Comparison of ENCODE assay signal across 31 cellular contexts in the genomic region with DNA sequence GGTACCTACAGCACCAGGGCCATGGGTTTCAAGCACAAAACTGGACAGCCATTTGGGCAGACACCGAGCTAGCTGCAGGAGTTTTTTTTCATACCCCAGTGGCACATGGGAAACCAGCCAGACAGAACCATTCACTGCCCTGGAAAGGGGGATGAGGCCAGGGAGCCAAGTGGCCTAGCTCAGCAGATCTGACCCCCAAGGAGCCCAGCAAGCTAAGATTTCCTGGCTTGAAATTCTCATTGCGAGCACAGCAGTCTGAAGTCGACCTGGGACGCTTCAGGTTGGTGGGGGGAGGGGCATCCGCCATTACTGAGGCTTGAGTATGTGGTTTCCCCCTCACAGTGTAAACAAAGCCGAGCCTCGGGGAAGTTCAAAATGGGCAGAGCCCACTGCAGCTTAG.
"Had no signal": no experiment of that assay in that cellular context is flagged by ENCODE, and none has a peak within 500 bp of the region (broad histone marks: within the 10 kb centered on the region; RNA-seq: fewer than 3 reads in every experiment).

No MANE protein-coding gene starts in this region.

- FAIRE-seq: RCC 7860, TTC549 had no signal

- H3K9me3 ChIP-seq: SJCRH30 had no signal

- H3K27ac ChIP-seq: brain microvascular endothelial cell, KMS-11, PC-9, SJCRH30, SK-N-MC had no signal

- DNase-seq: activated CD4-positive, alpha-beta T cell treated with anti-CD3 and anti-CD28 coated beads, Interleukin-2, amount 10 ng/mL, durations not matched to agents 24 days and 14 days; activated CD4-positive, alpha-beta T cell treated with anti-CD3 and anti-CD28 coated beads, Interleukin-2, amount 50 U/mL, for 4 hours; activated CD8-positive, alpha-beta T cell treated with anti-CD3 and anti-CD28 coated beads for 36 hours; activated effector memory CD4-positive, alpha-beta T cell treated with anti-CD3 and anti-CD28 coated beads, Interleukin-2, amount 50 U/mL, for 16 hours; activated naive CD4-positive, alpha-beta T cell; activated naive CD4-positive, alpha-beta T cell treated with anti-CD3 and anti-CD28 coated beads, Interleukin-2, amount 50 U/mL, for 16 hours; activated naive CD8-positive, alpha-beta T cell treated with anti-CD3 and anti-CD28 coated beads for 36 hours; activated T-cell treated with anti-CD3 and anti-CD28 coated beads, Interleukin-2, amount 50 U/mL, for 1 hour; activated T-cell treated with anti-CD3 and anti-CD28 coated beads, Interleukin-2, amount 50 U/mL, for 72 hours; amniotic stem cell; aorta; brain microvascular endothelial cell; central memory CD4-positive, alpha-beta T cell; NCI-H1092 treated with DMSO at 0.1 percent for 48 hours; NCI-H1417; NCI-H146; NCI-H187; NCI-H2081; NCI-H226; NCI-H446 treated with DMSO at 0.1 percent for 48 hours; NCI-H524; NCI-H69; PC-9; SHP77; SJCRH30; T1000 had no signal

- H3K27me3 ChIP-seq: brain microvascular endothelial cell, SJCRH30 had no signal

- H2AFZ ChIP-seq: PC-9 had no signal

- H3K4me3 ChIP-seq: PC-9, SJCRH30, SK-N-MC had no signal

- ATAC-seq: activated CD8-positive, alpha-beta T cell treated with anti-CD3 and anti-CD28 coated beads for 36 hours; activated T-cell treated with anti-CD3 and anti-CD28 coated beads, Interleukin-2, amount 50 U/mL, for 72 hours; activated T-helper 17 cell treated with anti-CD3 and anti-CD28 coated beads, Interleukin-2, amount 50 U/mL, for 72 hours had no signal

- H3K4me1 ChIP-seq: SJCRH30 had no signal

- H3K9ac ChIP-seq: KMS-11 had no signal

- H3K36me3 ChIP-seq: brain microvascular endothelial cell, SJCRH30 had no signal

- H3K4me2 ChIP-seq: KMS-11, PC-9 had no signal
